In the genomic region with DNA sequence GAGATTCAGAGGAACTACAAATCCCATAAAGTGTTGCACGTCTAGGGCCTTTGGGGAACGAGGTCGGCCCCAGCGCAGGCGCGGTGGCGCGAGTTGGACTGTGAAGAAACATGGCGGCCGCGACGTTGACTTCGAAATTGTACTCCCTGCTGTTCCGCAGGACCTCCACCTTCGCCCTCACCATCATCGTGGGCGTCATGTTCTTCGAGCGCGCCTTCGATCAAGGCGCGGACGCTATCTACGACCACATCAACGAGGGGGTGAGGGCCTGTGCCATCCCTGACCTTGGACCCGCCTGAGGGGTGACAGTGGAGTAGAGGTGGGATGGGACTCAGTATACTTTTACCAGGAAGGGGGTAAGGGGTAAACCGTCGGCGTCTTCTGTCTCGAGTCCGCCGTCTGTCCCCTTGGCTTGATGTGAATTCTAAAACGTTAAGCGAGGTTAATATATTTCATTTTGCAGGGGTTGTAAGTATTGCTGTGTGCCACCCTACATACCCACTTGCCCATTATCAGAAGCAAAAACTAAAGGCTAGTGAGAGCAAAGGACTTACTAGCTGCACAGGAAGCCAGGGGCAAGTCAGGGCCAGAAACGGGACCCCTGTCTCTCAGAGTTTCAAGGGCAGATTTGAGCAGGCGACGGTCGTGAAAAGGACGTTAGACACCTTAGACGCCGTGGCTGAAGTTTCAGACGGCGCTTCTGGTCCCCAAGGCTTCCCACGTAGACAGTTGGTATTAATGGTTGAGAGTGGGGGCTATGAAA, we compare ENCODE assay signal across 8 cellular contexts. TPM values are rescaled to one million over a fixed set of nuclear protein-coding genes. Genes with fewer than 3 reads are reported as not detected.
A peak's percentile ranks its signal among the peaks of the same experiment; 100 is the strongest.
DNase-seq lines count a peak whose midpoint lies in the region; ATAC-seq, FAIRE-seq and TF ChIP-seq lines count a peak whose summit lies in the region.

TSS of gene UQCR10 (plus strand) at position 81 of the 763 bp plus-strand sequence. CDS start at position 111, 30 bp downstream.

- peak within 1 kb of the TSS; percentile 88 for H3K27ac ChIP-seq in VCaP
- peak within 1 kb of the TSS; percentile 92 for H3K27ac ChIP-seq in breast epithelium
- peak within 1 kb of the TSS; percentile 89 to 91 for H3K27ac ChIP-seq in small intestine (ENCODE audit: low read depth in 1 of 2, low read length in 1 of 2)

- H3K9me3 ChIP-seq in breast epithelium (no peaks in the 10 kb centered on the region), small intestine (ENCODE audit: control insufficient read depth, low read depth) (no peaks in the 10 kb centered on the region)

- H3K4me3 ChIP-seq in breast epithelium, result peak within 1 kb of the TSS; percentile 91 to 98 (median 91)
- peak within 1 kb of the TSS; percentile 56 to 69 for H3K4me3 ChIP-seq in small intestine (ENCODE audit: low read depth in 1 of 2, low read length in 2 of 2)

- DNase-seq in SHP77 (lab: John Stamatoyannopoulos, UW) (peak; percentile 79 to 86), SHP77 treated with DMSO at 0.1 percent for 48 hours (lab: John Stamatoyannopoulos, UW) (no peak), NCI-H2171 (lab: John Stamatoyannopoulos, UW) (peak; percentile 89), breast epithelium (ENCODE audit: low spot score in 2 of 2) (peak; percentile 88 to 89), iPS-NIHi11 (ENCODE audit: low spot score) (peak; percentile 92), small intestine (peak; percentile 92)

- H3K27me3 ChIP-seq in breast epithelium (no peaks in the 10 kb centered on the region), small intestine (ENCODE audit: control insufficient read depth in 2 of 2, insufficient read depth in 2 of 2, low read length in 2 of 2) (no peaks in the 10 kb centered on the region)

- no peak for FAIRE-seq in small intestine (lab: Jason Lieb, UNC)

- peak; percentile 69 for ATAC-seq in HG03045 (IDR thresholded peaks at IDR 0.05; ENCODE audit: unreplicated experiment)

- TF ChIP-seq POLR2A in breast epithelium (IDR thresholded peaks at IDR 0.05), result peak; percentile 51

- WGBS in small intestine, 3 donors, result 0 to 13% (median 0%) methylated on average over 45 of the region's 45 CpGs

- no peak for TF ChIP-seq CTCF in VCaP (conservative IDR thresholded peaks at IDR 0.05)
- no peak for TF ChIP-seq CTCF in breast epithelium (IDR thresholded peaks at IDR 0.05)

- intact Hi-C loops in breast epithelium (cut with DNase I; ENCODE audit: low total_unique reads), result loop anchor here (10.0 kb wide), 1 partner anchor 453 kb away; the partner anchor contains the start of gene RASL10A

- H3K36me3 ChIP-seq in breast epithelium (no peaks in the 10 kb centered on the region), small intestine (ENCODE audit: control insufficient read depth in 2 of 2, insufficient read depth in 2 of 2, low read length in 2 of 2) (peaks cover 3 to 11% of the 10 kb centered on the region in 2 donors)

- peaks cover 8 to 10% of the 10 kb centered on the region in 2 donors for H3K4me1 ChIP-seq in breast epithelium
- peaks cover 0 to 12% of the 10 kb centered on the region in 2 donors for H3K4me1 ChIP-seq in small intestine (ENCODE audit: control insufficient read depth in 2 of 2, insufficient read depth in 1 of 2, low read depth in 1 of 2, low read length in 1 of 2)

RNA-seq across cellular contexts. Expression of gene UQCR10, which starts in this region (rescaled TPM):
- total RNA-seq in breast epithelium, result 10 to 100 TPM; 61.2 to 74.1 (median 68.3) TPM
- 100 to 1,000 TPM; 257 to 564 (median 430) TPM for polyA plus RNA-seq in small intestine
